In the genomic region with DNA sequence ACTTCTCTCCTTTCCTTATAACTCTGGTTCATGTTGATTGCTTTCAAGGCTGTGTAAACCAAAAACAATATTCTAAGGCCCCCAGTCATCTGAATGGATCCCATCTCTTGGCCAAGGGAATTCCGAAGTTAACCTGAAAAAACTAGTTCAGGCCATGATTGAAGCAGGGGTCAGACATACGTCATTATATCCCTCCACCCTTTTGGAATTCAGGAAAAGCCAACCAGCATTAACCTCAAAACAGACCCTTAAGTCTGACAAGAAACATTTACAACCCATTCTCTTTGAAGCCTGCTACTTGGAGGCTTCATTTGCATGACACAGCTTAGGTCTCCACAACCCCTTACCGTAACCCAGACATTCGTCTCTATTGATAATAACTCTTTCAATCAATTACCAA, we compare ENCODE assay signal across 1 cellular context.
TF ChIP-seq lines count a peak whose summit lies in the region.

No MANE protein-coding gene starts in this region.

TF ChIP-seq in H1, 55 proteins besides CTCF, POLR2A, EP300 and RAD21 (continued from another document):
- TF ChIP-seq, protein P1, sequence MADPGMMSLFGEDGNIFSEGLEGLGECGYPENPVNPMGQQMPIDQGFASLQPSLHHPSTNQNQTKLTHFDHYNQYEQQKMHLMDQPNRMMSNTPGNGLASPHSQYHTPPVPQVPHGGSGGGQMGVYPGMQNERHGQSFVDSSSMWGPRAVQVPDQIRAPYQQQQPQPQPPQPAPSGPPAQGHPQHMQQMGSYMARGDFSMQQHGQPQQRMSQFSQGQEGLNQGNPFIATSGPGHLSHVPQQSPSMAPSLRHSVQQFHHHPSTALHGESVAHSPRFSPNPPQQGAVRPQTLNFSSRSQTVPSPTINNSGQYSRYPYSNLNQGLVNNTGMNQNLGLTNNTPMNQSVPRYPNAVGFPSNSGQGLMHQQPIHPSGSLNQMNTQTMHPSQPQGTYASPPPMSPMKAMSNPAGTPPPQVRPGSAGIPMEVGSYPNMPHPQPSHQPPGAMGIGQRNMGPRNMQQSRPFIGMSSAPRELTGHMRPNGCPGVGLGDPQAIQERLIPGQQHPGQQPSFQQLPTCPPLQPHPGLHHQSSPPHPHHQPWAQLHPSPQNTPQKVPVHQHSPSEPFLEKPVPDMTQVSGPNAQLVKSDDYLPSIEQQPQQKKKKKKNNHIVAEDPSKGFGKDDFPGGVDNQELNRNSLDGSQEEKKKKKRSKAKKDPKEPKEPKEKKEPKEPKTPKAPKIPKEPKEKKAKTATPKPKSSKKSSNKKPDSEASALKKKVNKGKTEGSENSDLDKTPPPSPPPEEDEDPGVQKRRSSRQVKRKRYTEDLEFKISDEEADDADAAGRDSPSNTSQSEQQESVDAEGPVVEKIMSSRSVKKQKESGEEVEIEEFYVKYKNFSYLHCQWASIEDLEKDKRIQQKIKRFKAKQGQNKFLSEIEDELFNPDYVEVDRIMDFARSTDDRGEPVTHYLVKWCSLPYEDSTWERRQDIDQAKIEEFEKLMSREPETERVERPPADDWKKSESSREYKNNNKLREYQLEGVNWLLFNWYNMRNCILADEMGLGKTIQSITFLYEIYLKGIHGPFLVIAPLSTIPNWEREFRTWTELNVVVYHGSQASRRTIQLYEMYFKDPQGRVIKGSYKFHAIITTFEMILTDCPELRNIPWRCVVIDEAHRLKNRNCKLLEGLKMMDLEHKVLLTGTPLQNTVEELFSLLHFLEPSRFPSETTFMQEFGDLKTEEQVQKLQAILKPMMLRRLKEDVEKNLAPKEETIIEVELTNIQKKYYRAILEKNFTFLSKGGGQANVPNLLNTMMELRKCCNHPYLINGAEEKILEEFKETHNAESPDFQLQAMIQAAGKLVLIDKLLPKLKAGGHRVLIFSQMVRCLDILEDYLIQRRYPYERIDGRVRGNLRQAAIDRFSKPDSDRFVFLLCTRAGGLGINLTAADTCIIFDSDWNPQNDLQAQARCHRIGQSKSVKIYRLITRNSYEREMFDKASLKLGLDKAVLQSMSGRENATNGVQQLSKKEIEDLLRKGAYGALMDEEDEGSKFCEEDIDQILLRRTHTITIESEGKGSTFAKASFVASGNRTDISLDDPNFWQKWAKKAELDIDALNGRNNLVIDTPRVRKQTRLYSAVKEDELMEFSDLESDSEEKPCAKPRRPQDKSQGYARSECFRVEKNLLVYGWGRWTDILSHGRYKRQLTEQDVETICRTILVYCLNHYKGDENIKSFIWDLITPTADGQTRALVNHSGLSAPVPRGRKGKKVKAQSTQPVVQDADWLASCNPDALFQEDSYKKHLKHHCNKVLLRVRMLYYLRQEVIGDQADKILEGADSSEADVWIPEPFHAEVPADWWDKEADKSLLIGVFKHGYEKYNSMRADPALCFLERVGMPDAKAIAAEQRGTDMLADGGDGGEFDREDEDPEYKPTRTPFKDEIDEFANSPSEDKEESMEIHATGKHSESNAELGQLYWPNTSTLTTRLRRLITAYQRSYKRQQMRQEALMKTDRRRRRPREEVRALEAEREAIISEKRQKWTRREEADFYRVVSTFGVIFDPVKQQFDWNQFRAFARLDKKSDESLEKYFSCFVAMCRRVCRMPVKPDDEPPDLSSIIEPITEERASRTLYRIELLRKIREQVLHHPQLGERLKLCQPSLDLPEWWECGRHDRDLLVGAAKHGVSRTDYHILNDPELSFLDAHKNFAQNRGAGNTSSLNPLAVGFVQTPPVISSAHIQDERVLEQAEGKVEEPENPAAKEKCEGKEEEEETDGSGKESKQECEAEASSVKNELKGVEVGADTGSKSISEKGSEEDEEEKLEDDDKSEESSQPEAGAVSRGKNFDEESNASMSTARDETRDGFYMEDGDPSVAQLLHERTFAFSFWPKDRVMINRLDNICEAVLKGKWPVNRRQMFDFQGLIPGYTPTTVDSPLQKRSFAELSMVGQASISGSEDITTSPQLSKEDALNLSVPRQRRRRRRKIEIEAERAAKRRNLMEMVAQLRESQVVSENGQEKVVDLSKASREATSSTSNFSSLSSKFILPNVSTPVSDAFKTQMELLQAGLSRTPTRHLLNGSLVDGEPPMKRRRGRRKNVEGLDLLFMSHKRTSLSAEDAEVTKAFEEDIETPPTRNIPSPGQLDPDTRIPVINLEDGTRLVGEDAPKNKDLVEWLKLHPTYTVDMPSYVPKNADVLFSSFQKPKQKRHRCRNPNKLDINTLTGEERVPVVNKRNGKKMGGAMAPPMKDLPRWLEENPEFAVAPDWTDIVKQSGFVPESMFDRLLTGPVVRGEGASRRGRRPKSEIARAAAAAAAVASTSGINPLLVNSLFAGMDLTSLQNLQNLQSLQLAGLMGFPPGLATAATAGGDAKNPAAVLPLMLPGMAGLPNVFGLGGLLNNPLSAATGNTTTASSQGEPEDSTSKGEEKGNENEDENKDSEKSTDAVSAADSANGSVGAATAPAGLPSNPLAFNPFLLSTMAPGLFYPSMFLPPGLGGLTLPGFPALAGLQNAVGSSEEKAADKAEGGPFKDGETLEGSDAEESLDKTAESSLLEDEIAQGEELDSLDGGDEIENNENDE (IDR thresholded peaks at IDR 0.05; ENCODE audit: insufficient replicate concordance, low read length), result no peak
- no peak for TF ChIP-seq GABPA (IDR thresholded peaks at IDR 0.05; ENCODE audit: borderline replicate concordance, insufficient read depth, low read length)
- no peak for TF ChIP-seq POLR2AphosphoS5 (IDR thresholded peaks at IDR 0.05; ENCODE audit: low read depth, low read length)
